Comparison of ENCODE assay signal across 7 cellular contexts in the genomic region with DNA sequence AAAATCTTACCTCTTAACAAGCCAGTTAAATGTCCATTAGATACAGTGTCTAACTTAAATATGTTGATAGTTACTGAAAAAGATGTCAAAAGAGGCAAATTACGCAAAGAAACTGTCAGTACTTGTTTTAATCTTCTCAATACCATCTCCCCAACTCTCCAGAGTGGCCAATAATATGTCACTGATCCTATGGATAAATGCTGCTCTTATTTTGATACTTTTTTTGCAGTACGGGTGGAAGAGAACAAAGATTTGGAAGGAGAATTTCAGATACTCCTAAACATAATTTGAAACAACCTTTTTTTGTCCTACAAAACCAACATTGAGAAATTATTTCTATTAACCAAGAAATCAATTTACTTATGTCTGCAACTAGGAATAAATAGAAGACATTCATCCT.
DNase-seq lines count a peak whose midpoint lies in the region; ATAC-seq, FAIRE-seq and TF ChIP-seq lines count a peak whose summit lies in the region.

No MANE protein-coding gene starts in this region.

- H3K9me3 ChIP-seq in mucosa of rectum (ENCODE audit: control insufficient read depth in 2 of 2, low read length in 2 of 2): no peaks in the 10 kb centered on the region
- no peaks in the 10 kb centered on the region for H3K9me3 ChIP-seq in suprapubic skin

- H3K27ac ChIP-seq in mucosa of rectum (ENCODE audit: low read depth in 2 of 2, low read length in 2 of 2) (peak overlapping the region; percentile 73 to 79), suprapubic skin (peak overlapping the region; percentile 68)

- 34% methylated on average over 2 of the region's 2 CpGs for WGBS in suprapubic skin

- POLR2A ChIA-PET in GM10248 (lab: Yijun Ruan, JAX): no interaction called here

- TF ChIP-seq CTCF in bronchial epithelial cell (IDR thresholded peaks at IDR 0.05; ENCODE audit: insufficient read depth, low read length, severe bottlenecking) (no peak), suprapubic skin (IDR thresholded peaks at IDR 0.05) (no peak), GM10248 (IDR thresholded peaks at IDR 0.05; ENCODE audit: control extremely low read depth, extremely low read depth, low read depth, missing control alignments) (no peak)

- no peak overlapping the region for H3K4me3 Mint-ChIP-seq in effector memory CD8-positive, alpha-beta T cell

- FAIRE-seq in bronchial epithelial cell (lab: Jason Lieb, UNC): peak; percentile 36

- peaks cover 0 to 7% of the 10 kb centered on the region in 2 donors for H3K4me1 Mint-ChIP-seq in effector memory CD8-positive, alpha-beta T cell (ENCODE audit: low read depth in 2 of 2)

- DNase-seq in NCI-H69 (lab: John Stamatoyannopoulos, UW): peak; percentile 54
- no peak for DNase-seq in bronchial epithelial cell (ENCODE audit: low read depth)
- no peak for DNase-seq in suprapubic skin (ENCODE audit: low spot score in 2 of 2)
- DNase-seq in globus pallidus (ENCODE audit: low spot score): no peak
- DNase-seq in GM10248 (ENCODE audit: extremely low spot score): no peak
- DNase-seq in effector memory CD8-positive, alpha-beta T cell: no peak

- no peaks in the 10 kb centered on the region for H3K36me3 ChIP-seq in bronchial epithelial cell (ENCODE audit: control insufficient read depth, insufficient read depth, low read length)
- no peaks in the 10 kb centered on the region for H3K36me3 ChIP-seq in mucosa of rectum (ENCODE audit: control insufficient read depth in 2 of 2, insufficient read depth in 2 of 2, low read length in 2 of 2)
- H3K36me3 ChIP-seq in suprapubic skin: no peaks in the 10 kb centered on the region

- peaks cover 2% of the 10 kb centered on the region for H3K36me3 Mint-ChIP-seq in effector memory CD8-positive, alpha-beta T cell (ENCODE audit: insufficient read depth)

- peaks cover 7 to 8% of the 10 kb centered on the region in 2 donors for H3K4me1 ChIP-seq in mucosa of rectum (ENCODE audit: control insufficient read depth in 2 of 2, insufficient read depth in 2 of 2, low read length in 2 of 2)
- peaks cover 35% of the 10 kb centered on the region for H3K4me1 ChIP-seq in suprapubic skin

- peak overlapping the region; percentile 15 to 50 for H3K9ac ChIP-seq in mucosa of rectum (ENCODE audit: low read depth in 1 of 2, low read length in 2 of 2)

- H3K27me3 ChIP-seq in bronchial epithelial cell (ENCODE audit: control insufficient read depth, insufficient read depth, low read length) (no peaks in the 10 kb centered on the region), mucosa of rectum (ENCODE audit: control insufficient read depth in 2 of 2, insufficient read depth in 2 of 2, low read length in 2 of 2) (no peaks in the 10 kb centered on the region), suprapubic skin (no peaks in the 10 kb centered on the region)

- H3K4me3 ChIP-seq in bronchial epithelial cell (ENCODE audit: low read depth, low read length) (no peak overlapping the region), mucosa of rectum (ENCODE audit: low read length in 2 of 2) (peak overlapping the region; percentile 21 to 58), suprapubic skin (peak overlapping the region; percentile 14)

- no peak for TF ChIP-seq EP300 in suprapubic skin (IDR thresholded peaks at IDR 0.05)

- ATAC-seq in effector memory CD8-positive, alpha-beta T cell (replicated peaks): no peak

- H3K27ac Mint-ChIP-seq in effector memory CD8-positive, alpha-beta T cell: no peak overlapping the region

- no peaks in the 10 kb centered on the region for H3K9me3 Mint-ChIP-seq in effector memory CD8-positive, alpha-beta T cell

- peaks cover 33 to 45% of the 10 kb centered on the region in 2 donors for H3K27me3 Mint-ChIP-seq in effector memory CD8-positive, alpha-beta T cell

- no peak for TF ChIP-seq POLR2A in suprapubic skin (IDR thresholded peaks at IDR 0.05)

- CTCF ChIA-PET in GM10248 (lab: Yijun Ruan, JAX): no interaction called here
